ENCODE assay signal across 9 cellular contexts in the genomic region with DNA sequence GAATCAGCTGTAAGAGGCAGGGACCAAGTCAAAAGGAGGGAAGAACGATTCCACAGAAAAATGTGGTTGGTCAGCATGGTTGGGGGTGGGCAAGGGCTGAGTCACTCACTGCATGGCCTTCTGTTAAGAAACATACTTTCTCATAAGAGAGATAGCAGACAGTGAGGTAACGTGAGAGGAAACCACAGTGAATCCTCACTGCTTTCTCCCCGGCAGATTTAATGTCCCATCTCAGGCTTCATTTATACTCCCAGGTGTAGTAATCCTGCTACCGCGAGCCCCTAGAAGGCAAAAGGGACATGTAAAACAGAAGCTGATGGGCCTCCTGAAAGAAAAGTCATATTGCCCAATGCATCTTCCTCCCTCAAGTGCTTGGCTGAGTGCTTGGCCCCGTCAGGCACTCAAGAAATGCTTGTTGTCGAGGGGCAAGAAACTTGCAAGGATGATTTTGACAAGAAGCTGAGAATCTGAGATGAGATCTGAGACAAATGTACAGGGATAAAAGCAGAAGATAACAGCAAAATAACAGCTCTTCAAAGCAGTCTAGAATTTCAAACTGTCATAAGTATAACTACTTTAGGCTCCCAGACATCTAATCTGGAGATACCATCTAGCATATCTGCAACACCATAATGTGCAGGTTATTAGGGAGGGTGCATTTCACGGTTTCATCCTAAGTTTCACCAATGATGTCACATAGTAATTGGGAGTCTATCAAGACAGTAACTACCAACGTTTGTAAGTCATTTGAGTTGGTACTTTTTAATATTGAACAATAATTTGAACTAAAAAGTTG. TPM values are rescaled to one million over a fixed set of nuclear protein-coding genes. Genes with fewer than 3 reads are reported as not detected.
A peak's percentile ranks its signal among the peaks of the same experiment; 100 is the strongest.
DNase-seq lines count a peak whose midpoint lies in the region; ATAC-seq and TF ChIP-seq lines count a peak whose summit lies in the region.
"Had no signal": no experiment of that assay in that cellular context is flagged by ENCODE, and none has a peak within 500 bp of the region (broad histone marks: within the 10 kb centered on the region; RNA-seq: fewer than 3 reads in every experiment).

No MANE protein-coding gene starts in this region.

- no peak for TF ChIP-seq POLR2A in erythroblast (IDR thresholded peaks at IDR 0.05; ENCODE audit: low read length)

- no peaks in the 10 kb centered on the region for H3K23me2 ChIP-seq in H9 (ENCODE audit: insufficient read length, low read depth, low read length, poor library complexity, severe bottlenecking)

- H3K4me3 Mint-ChIP-seq in H9 = no peak overlapping the region

- no peak overlapping the region for H4K5ac ChIP-seq in H9 (ENCODE audit: insufficient read length, low read depth, low read length)

- H3K9ac ChIP-seq in H9 (ENCODE audit: extremely low read depth, insufficient read length, low read length) = no peak overlapping the region

- H3K9me3 ChIP-seq in H9 (ENCODE audit: control insufficient read depth, low read depth, low read length) = peaks cover 46% of the 10 kb centered on the region
- H3K9me3 ChIP-seq: tibial nerve had no signal

- no peak overlapping the region for H3K4me2 ChIP-seq in H9 (ENCODE audit: insufficient read depth, insufficient read length, low read length)

- H3K27me3 Mint-ChIP-seq in H9 (ENCODE audit: low read depth) = no peaks in the 10 kb centered on the region

- no peak overlapping the region for H4K91ac ChIP-seq in H9 (ENCODE audit: insufficient read length, low read depth, low read length)

- no peaks in the 10 kb centered on the region for H4K20me1 ChIP-seq in H9 (ENCODE audit: control insufficient read depth, insufficient read depth, insufficient read length)

- no peak overlapping the region for H2BK20ac ChIP-seq in H9 (ENCODE audit: low read depth, low read length, poor library complexity, severe bottlenecking)

- H3K27ac ChIP-seq in H9 (ENCODE audit: insufficient read length, low read depth, low read length) = no peak overlapping the region

- H2AK5ac ChIP-seq in H9 (ENCODE audit: insufficient read length, low read length) = no peak overlapping the region

- no CpG with 5 or more reads among the region's 9 CpGs for WGBS in H9 (ENCODE audit: extremely low coverage, insufficient read length, low lambda C conversion rate)

- TF ChIP-seq CTCF in AG09309 (IDR thresholded peaks at IDR 0.05; ENCODE audit: control insufficient read depth, insufficient read depth, low read depth, low read length, missing control alignments) (no peak), H9 (conservative IDR thresholded peaks at IDR 0.05) (no peak)

- H3K14ac ChIP-seq in H9 (ENCODE audit: insufficient read depth, low read length) = no peak overlapping the region

- H3K23ac ChIP-seq in H9 (ENCODE audit: insufficient read length, low read depth, low read length) = no peak overlapping the region

- H3T11ph ChIP-seq in H9 (ENCODE audit: low read length) = no peak overlapping the region

- peaks cover 72 to 73% of the 10 kb centered on the region in 2 experiments for H3K9me3 Mint-ChIP-seq in H9

- H2BK12ac ChIP-seq in H9 (ENCODE audit: insufficient read length, low read depth, low read length) = no peak overlapping the region

- no peak overlapping the region for H2BK15ac ChIP-seq in H9 (ENCODE audit: low read depth, low read length)

- H2BK5ac ChIP-seq in H9 (ENCODE audit: insufficient read length, low read length) = no peak overlapping the region

- H3K4me1 Mint-ChIP-seq in H9 = peaks cover 7 to 17% of the 10 kb centered on the region in 2 experiments

- H3K27ac Mint-ChIP-seq in H9 = peak overlapping the region in 1 of 3 experiments; percentile 79; a peak in 2 of 7 replicates

- H3K4me3 ChIP-seq in AG09309 (ENCODE audit: control insufficient read depth, low read depth, low read length) = no peak overlapping the region
- no peak overlapping the region for H3K4me3 ChIP-seq in skeletal muscle cell (ENCODE audit: low read depth, low read length)
- H3K4me3 ChIP-seq: tibial nerve had no signal

- no peak overlapping the region for H3K18ac ChIP-seq in H9 (ENCODE audit: insufficient read length, low read depth, low read length)

- no peak overlapping the region for H4K8ac ChIP-seq in H9 (replicated peaks; ENCODE audit: insufficient read length, low read depth, low read length)

- H3K56ac ChIP-seq in H9 (ENCODE audit: insufficient read length, low read depth, low read length) = no peak overlapping the region

- ATAC-seq in SK-N-SH treated with all-trans-retinoic acid at 6 μM for 48 hours = peak; percentile 99

- DNase-seq in AG09309 (ENCODE audit: low read depth) = peak; percentile 65
- DNase-seq in HCEC 1CT = peak; percentile 75
- peak; percentile 62 to 71 for DNase-seq in erythroblast (lab: John Stamatoyannopoulos, UW)
- DNase-seq in skeletal muscle cell (ENCODE audit: low read depth) = peak; percentile 73
- DNase-seq in NCI-H1417 treated with DMSO at 0.1 percent for 48 hours (lab: John Stamatoyannopoulos, UW) = no peak
- no peak for DNase-seq in H9
- no peak for DNase-seq in effector CD4-positive, alpha-beta T cell

- H3K36me3 Mint-ChIP-seq in H9 (ENCODE audit: insufficient read depth in 1 of 3, low read depth in 3 of 3) = peaks cover 0 to 7% (median 3%) of the 10 kb centered on the region in 3 experiments; a peak in 3 of 7 replicates

- no peaks in the 10 kb centered on the region for H3K79me2 ChIP-seq in H9 (ENCODE audit: insufficient read depth, low read length)

- H2AFZ ChIP-seq in H9 (ENCODE audit: low read length) = no peak overlapping the region

- H3K4ac ChIP-seq in H9 (ENCODE audit: low read depth, low read length) = no peak overlapping the region

- H3K4me1 ChIP-seq in H9 (ENCODE audit: insufficient read depth, low read length) = no peaks in the 10 kb centered on the region

- H2BK120ac ChIP-seq in H9 (ENCODE audit: low read depth, low read length, poor library complexity, severe bottlenecking) = no peak overlapping the region

- no peaks in the 10 kb centered on the region for H3K79me1 ChIP-seq in H9 (ENCODE audit: insufficient read depth, low read depth, low read length, poor library complexity, severe bottlenecking)

- no peaks in the 10 kb centered on the region for H3K27me3 ChIP-seq in H9 (ENCODE audit: insufficient read depth, low read length)
- H3K27me3 ChIP-seq: tibial nerve had no signal

TF ChIP-seq in SK-N-SH treated with all-trans-retinoic acid at 6 μM for 48 hours, 23 proteins besides CTCF, POLR2A, EP300 and RAD21:
- TF ChIP-seq ZNF70 (CRISPR knock-in tag; IDR thresholded peaks at IDR 0.05) = no peak
- TF ChIP-seq ZNF8 (CRISPR knock-in tag; IDR thresholded peaks at IDR 0.05) = no peak
- no peak for TF ChIP-seq PPARA (CRISPR knock-in tag; IDR thresholded peaks at IDR 0.05; ENCODE audit: borderline replicate concordance)
- TF ChIP-seq TCF4 (CRISPR knock-in tag; IDR thresholded peaks at IDR 0.05; ENCODE audit: borderline replicate concordance) = no peak
- no peak for TF ChIP-seq ZNF565 (CRISPR knock-in tag; conservative IDR thresholded peaks at IDR 0.05; ENCODE audit: low read depth)
- no peak for TF ChIP-seq TOX (CRISPR knock-in tag; IDR thresholded peaks at IDR 0.05; ENCODE audit: borderline replicate concordance)
TF ChIP-seq in SK-N-SH treated with all-trans-retinoic acid at 6 μM for 48 hours: peak in this region for 0.

RNA-seq across cellular contexts. Expression of gene SH3KBP1, which starts 40.2 kb away (rescaled TPM):
- total RNA-seq in H9 (2021) = 11.8 and 12.3 TPM in 2 replicates

Comparison
In these comparisons a context has a peak if more than half of its experiments do, and no peak if none do; other contexts are left out.
1. DNase-seq: peak in AG09309 (single experiment), HCEC 1CT (single experiment), erythroblast (2 of 2) and skeletal muscle cell (single experiment); none in NCI-H1417 treated with DMSO at 0.1 percent for 48 hours (single experiment), H9 (single experiment) and effector CD4-positive, alpha-beta T cell (single experiment).